Comparison of ENCODE assay signal across 18 cellular contexts in the genomic region with DNA sequence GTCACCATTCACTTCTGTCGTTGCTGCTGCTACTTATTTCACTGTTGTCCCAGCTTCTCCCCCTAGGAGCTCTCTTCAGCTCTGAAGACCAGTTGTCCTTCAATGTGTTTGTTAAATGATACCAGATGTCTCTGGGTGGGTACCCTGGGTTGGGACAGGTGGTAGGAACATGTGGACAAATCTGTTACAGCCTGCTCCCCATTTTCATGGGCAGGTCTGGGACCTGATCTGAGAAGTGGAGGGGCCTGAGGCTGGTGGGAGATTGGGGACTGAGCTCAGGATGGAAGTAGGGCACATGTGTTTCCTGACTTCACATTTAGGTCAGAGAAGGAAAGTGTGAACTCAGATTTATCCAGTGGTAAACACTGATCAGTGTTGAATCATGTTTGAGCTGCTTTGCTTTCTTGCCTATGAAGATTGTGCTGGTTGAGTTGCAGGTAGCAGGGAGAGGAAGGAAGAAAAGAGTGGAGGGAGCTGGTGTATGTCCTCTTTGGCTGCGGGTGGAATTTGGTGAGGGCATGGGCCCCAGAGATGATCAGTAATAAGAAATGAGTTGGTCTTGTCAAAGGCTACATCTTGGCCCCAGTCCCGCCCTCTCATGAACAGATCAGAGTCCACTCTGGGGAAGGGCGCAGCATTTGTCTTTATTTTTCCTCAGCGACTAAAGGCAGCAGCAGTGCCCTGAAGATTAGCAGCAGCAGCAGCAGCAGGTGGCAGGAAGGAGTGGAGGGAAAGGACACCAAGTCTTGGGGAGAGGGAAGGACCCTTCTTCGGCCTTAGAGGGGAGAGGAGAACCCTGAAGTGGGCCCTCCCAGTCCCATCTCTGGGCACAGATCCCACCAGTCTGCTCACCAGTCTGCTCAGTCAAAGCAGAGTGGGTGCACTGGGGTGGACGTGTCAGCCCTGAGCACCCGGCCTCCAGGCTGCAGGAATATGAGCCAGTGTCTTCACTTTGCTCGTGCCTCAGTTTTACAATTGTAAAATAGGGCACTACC. TPM values are rescaled to one million over a fixed set of nuclear protein-coding genes. Genes with fewer than 3 reads are reported as not detected.
DNase-seq lines count a peak whose midpoint lies in the region; ATAC-seq and TF ChIP-seq lines count a peak whose summit lies in the region.
"Had no signal": no experiment of that assay in that cellular context is flagged by ENCODE, and none has a peak within 500 bp of the region (broad histone marks: within the 10 kb centered on the region; RNA-seq: fewer than 3 reads in every experiment).

No MANE protein-coding gene starts in this region.

- peaks cover 0 to 2% (median 0%) of the 10 kb centered on the region in 11 experiments; a peak in 1 of 22 replicates for H4K20me1 ChIP-seq in BLaER1 treated with 17β-estradiol and CSF1 and Interleukin-3, amounts not matched to agents 10 nM and 100 nM
- no peaks in the 10 kb centered on the region; the same call in 1 of the 2 replicates for H4K20me1 ChIP-seq in IMR-90 (ENCODE audit: insufficient read depth, low read length)

- H3K56ac ChIP-seq in IMR-90 (ENCODE audit: extremely low read depth, insufficient read depth, low read length): peak overlapping the region; percentile 68

- ATAC-seq in IMR-90 (ENCODE audit: low read depth) (no peak), GM18861 (IDR thresholded peaks at IDR 0.05; ENCODE audit: unreplicated experiment) (no peak)
- ATAC-seq: esophagus mucosa had no signal

- POLR2A ChIA-PET in IMR-90 (lab: Charles Lee; ENCODE audit: unreplicated experiment): no interaction called here
- POLR2A ChIA-PET in CD8-positive, alpha-beta memory T cell (lab: Charles Lee): no interaction called here

- dilution Hi-C loops in IMR-90 (cut with HindIII; ENCODE audit: low sequenced_read_pairs, unreplicated experiment): no loop called here

- H3K9ac ChIP-seq in BLaER1 treated with 17β-estradiol and CSF1 and Interleukin-3, amounts not matched to agents 10 nM and 100 nM: no peak overlapping the region; a peak in 2 of 22 replicates
- H3K9ac ChIP-seq in IMR-90 (ENCODE audit: low read depth, low read length): peak overlapping the region; percentile 34; the same call in 1 of the 2 replicates
- peak overlapping the region in 1 of 2 donors; percentile 33 for H3K9ac ChIP-seq in mucosa of rectum (ENCODE audit: low read depth in 1 of 2, low read length in 2 of 2)

- H3K23ac ChIP-seq in IMR-90 (ENCODE audit: low read depth, low read length): peak overlapping the region; percentile 80

- H3K36me3 ChIP-seq in BLaER1 treated with 17β-estradiol and CSF1 and Interleukin-3, amounts not matched to agents 10 nM and 100 nM: no peaks in the 10 kb centered on the region
- no peaks in the 10 kb centered on the region for H3K36me3 ChIP-seq in IMR-90 (ENCODE audit: control insufficient read depth, insufficient read depth, low read length)
- H3K36me3 ChIP-seq in mucosa of rectum (ENCODE audit: control insufficient read depth in 2 of 2, insufficient read depth in 2 of 2, low read length in 2 of 2): no peaks in the 10 kb centered on the region
- H3K36me3 ChIP-seq in CD8-positive, alpha-beta memory T cell (ENCODE audit: insufficient read depth, low read length): no peaks in the 10 kb centered on the region
- H3K36me3 ChIP-seq: BE2C had no signal

- H3K18ac ChIP-seq in IMR-90 (ENCODE audit: low read depth, low read length): peak overlapping the region; percentile 91

- no peak overlapping the region for H3K4me3 ChIP-seq in BLaER1 treated with 17β-estradiol and CSF1 and Interleukin-3, amounts not matched to agents 10 nM and 100 nM
- no peak overlapping the region for H3K4me3 ChIP-seq in IMR-90 (ENCODE audit: insufficient read depth, low read depth, low read length)
- H3K4me3 ChIP-seq in mucosa of rectum (ENCODE audit: low read length in 2 of 2): peak overlapping the region in 1 of 2 donors; percentile 3
- H3K4me3 ChIP-seq in CD8-positive, alpha-beta memory T cell (ENCODE audit: low read length): no peak overlapping the region

- peak overlapping the region; percentile 96 for H3K14ac ChIP-seq in IMR-90 (replicated peaks; ENCODE audit: low read depth, low read length)

- peak overlapping the region; percentile 78 for H2AK9ac ChIP-seq in IMR-90 (replicated peaks; ENCODE audit: low read depth, low read length, poor library complexity)

- H3K4me1 ChIP-seq in BLaER1 treated with 17β-estradiol and CSF1 and Interleukin-3, amounts not matched to agents 10 nM and 100 nM: peaks cover 27 to 61% (median 38%) of the 10 kb centered on the region in 10 experiments
- H3K4me1 ChIP-seq in IMR-90 (ENCODE audit: control insufficient read depth, insufficient read depth, low read length) (peaks cover 31% of the 10 kb centered on the region), mucosa of rectum (ENCODE audit: control insufficient read depth in 2 of 2, insufficient read depth in 2 of 2, low read length in 2 of 2) (peaks cover 19% of the 10 kb centered on the region in 2 donors)
- H3K4me1 ChIP-seq in CD8-positive, alpha-beta memory T cell (ENCODE audit: insufficient read depth, low read length): no peaks in the 10 kb centered on the region

- peaks cover 1 to 12% of the 10 kb centered on the region in 2 donors for H3K27me3 Mint-ChIP-seq in CD8-positive, alpha-beta memory T cell

- peak overlapping the region in 3 of 8 donors; percentile 0 to 78 (median 2) for H3K27ac Mint-ChIP-seq in CD8-positive, alpha-beta memory T cell

- H2BK120ac ChIP-seq in IMR-90 (ENCODE audit: low read depth, low read length): peak overlapping the region; percentile 100

- H3K27ac ChIP-seq in BLaER1 treated with 17β-estradiol and CSF1 and Interleukin-3, amounts not matched to agents 10 nM and 100 nM: peak overlapping the region in 5 of 11 experiments; percentile 24 to 56 (median 42); a peak in 8 of 22 replicates
- H3K27ac ChIP-seq in IMR-90 (ENCODE audit: insufficient read depth, low read length) (peak overlapping the region; percentile 86), mucosa of rectum (ENCODE audit: low read depth in 2 of 2, low read length in 2 of 2) (peak overlapping the region; percentile 48 to 75)
- no peak overlapping the region for H3K27ac ChIP-seq in CD8-positive, alpha-beta memory T cell (ENCODE audit: low read depth, low read length)

- TF ChIP-seq RAD21 in IMR-90 (IDR thresholded peaks at IDR 0.05; ENCODE audit: low read length): no peak

- H4K5ac ChIP-seq in IMR-90 (ENCODE audit: low read depth, low read length): peak overlapping the region; percentile 89

- H3K4me1 Mint-ChIP-seq in CD8-positive, alpha-beta memory T cell: peaks cover 0 to 2% (median 1%) of the 10 kb centered on the region in 3 donors

- intact Hi-C loops in IMR-90 (cut with micrococcal nuclease): no loop called here

- in situ Hi-C loops in IMR-90 (cut with MboI; ENCODE audit: low sequenced_read_pairs): no loop called here

- peaks cover 0 to 38% (median 32%) of the 10 kb centered on the region in 11 experiments; a peak in 17 of 22 replicates for H3K27me3 ChIP-seq in BLaER1 treated with 17β-estradiol and CSF1 and Interleukin-3, amounts not matched to agents 10 nM and 100 nM
- H3K27me3 ChIP-seq in IMR-90 (ENCODE audit: control insufficient read depth, insufficient read depth, low read length) (no peaks in the 10 kb centered on the region), mucosa of rectum (ENCODE audit: control insufficient read depth in 2 of 2, insufficient read depth in 2 of 2, low read length in 2 of 2) (no peaks in the 10 kb centered on the region)
- no peaks in the 10 kb centered on the region for H3K27me3 ChIP-seq in CD8-positive, alpha-beta memory T cell (ENCODE audit: insufficient read depth, low read length, poor library complexity, severe bottlenecking)
- H3K27me3 ChIP-seq: BE2C had no signal

- H2BK5ac ChIP-seq in IMR-90 (ENCODE audit: low read depth, low read length, poor library complexity, severe bottlenecking): peak overlapping the region; percentile 93

- no peak for TF ChIP-seq CTCF in IMR-90 (conservative IDR thresholded peaks at IDR 0.05; ENCODE audit: low read depth, low read length)

- H3K9me1 ChIP-seq in IMR-90 (ENCODE audit: insufficient read depth, low read length): peaks cover 38% of the 10 kb centered on the region

- peak overlapping the region; percentile 99 for H3K4ac ChIP-seq in IMR-90 (ENCODE audit: low read depth, low read length)

- H3K4me3 Mint-ChIP-seq in CD8-positive, alpha-beta memory T cell: no peak overlapping the region

- H2AFZ ChIP-seq in IMR-90 (replicated peaks; ENCODE audit: low read length, poor library complexity): peak overlapping the region; percentile 79

- H2BK20ac ChIP-seq in IMR-90 (ENCODE audit: low read depth, low read length): peak overlapping the region; percentile 96

- 97% methylated on average over 4 of the region's 9 CpGs; no CpG with 5 or more reads in 1 of the 2 experiments for WGBS in IMR-90 (ENCODE audit: extremely low coverage in 2 of 2, insufficient read length in 1 of 2), 2 experiments

- peak overlapping the region; percentile 96; the same call in 2 of the 3 replicates for H2BK15ac ChIP-seq in IMR-90 (ENCODE audit: low read depth, low read length)

- DNase-seq in IMR-90 (peak; percentile 11), dermis blood vessel endothelial cell (peak; percentile 32), cerebellar cortex (ENCODE audit: low spot score) (no peak), COLO668 (lab: John Stamatoyannopoulos, UW; ENCODE audit: unreplicated experiment) (no peak)
- DNase-seq in CD8-positive, alpha-beta memory T cell: no peak
- DNase-seq: activated naive CD4-positive, alpha-beta T cell treated with Interleukin-2 at 50 U/mL for 16 hours; BE2C; NCI-H146; NCI-H69; SHP77 treated with DMSO at 0.1 percent for 48 hours; stimulated activated CD4-positive, alpha-beta T cell treated with anti-CD3 and anti-CD28 coated beads, Interleukin-4, amount 100 ng/mL, for 1 hour; stimulated activated naive CD4-positive, alpha-beta T cell had no signal

- TF ChIP-seq POLR2A in IMR-90 (IDR thresholded peaks at IDR 0.05; ENCODE audit: low read depth, low read length): no peak

- no TSS peak for BruUV-seq in IMR-90 (replicated peaks; lab: Mats Ljungman, UMichigan)

- no peaks in the 10 kb centered on the region for H3K36me3 Mint-ChIP-seq in CD8-positive, alpha-beta memory T cell

- H4K8ac ChIP-seq in IMR-90 (ENCODE audit: low read depth in 2 of 2, low read length in 2 of 2): peak overlapping the region; percentile 86 to 98

- peak overlapping the region; percentile 97 for H2AK5ac ChIP-seq in IMR-90 (ENCODE audit: low read depth, low read length)

- H3K9me3 Mint-ChIP-seq in CD8-positive, alpha-beta memory T cell: no peaks in the 10 kb centered on the region

- H3K4me2 ChIP-seq in BLaER1 treated with 17β-estradiol and CSF1 and Interleukin-3, amounts not matched to agents 10 nM and 100 nM: peak overlapping the region; percentile 4 to 90 (median 35); a peak in 16 of 22 replicates
- no peak overlapping the region for H3K4me2 ChIP-seq in IMR-90 (ENCODE audit: low read depth, low read length)

- CTCF ChIA-PET in IMR-90 (lab: Yijun Ruan, JAX): no interaction called here
- CTCF ChIA-PET in CD8-positive, alpha-beta memory T cell (lab: Charles Lee): interaction anchor here (0.8 to 0.9 kb wide), 2 partner anchors 117 to 194 kb away, joined by 3 read pairs; no protein-coding TSS in a partner anchor

- H3K79me1 ChIP-seq in IMR-90 (ENCODE audit: low read depth in 1 of 2, low read length in 2 of 2): peaks cover 0 to 16% of the 10 kb centered on the region in 2 experiments; a peak in 2 of 4 replicates

- H4K91ac ChIP-seq in IMR-90 (ENCODE audit: insufficient read depth, low read depth, low read length): peak overlapping the region; percentile 98

- no peaks in the 10 kb centered on the region for H3K9me3 ChIP-seq in BLaER1 treated with 17β-estradiol and CSF1 and Interleukin-3, amounts not matched to agents 10 nM and 100 nM (replicated peaks in 1 of 11)
- H3K9me3 ChIP-seq in IMR-90 (ENCODE audit: control insufficient read depth, insufficient read depth, low read length): no peaks in the 10 kb centered on the region
- H3K9me3 ChIP-seq in mucosa of rectum (ENCODE audit: control insufficient read depth in 2 of 2, low read length in 2 of 2): no peaks in the 10 kb centered on the region
- H3K9me3 ChIP-seq in CD8-positive, alpha-beta memory T cell (ENCODE audit: low read length): no peaks in the 10 kb centered on the region
- H3K9me3 ChIP-seq: BE2C had no signal

RNA-seq across cellular contexts. Expression of gene EFTUD2, which starts 6.1 kb away (rescaled TPM):
- total RNA-seq in IMR-90 (2012; rRNA removed) (126 and 178 TPM in 2 replicates), dermis blood vessel endothelial cell (154 and 298 TPM in 2 replicates)
- polyA plus RNA-seq in IMR-90 (2012; rRNA removed): 72.5 and 74.8 TPM in 2 replicates
- 44.7 and 106 TPM in 2 replicates for polyA plus RNA-seq in IMR-90 (2012; cell fraction: cytosol; rRNA removed)
- polyA plus RNA-seq in IMR-90 (2012; cell fraction: nucleus; rRNA removed; ENCODE audit: low replicate concordance): 70.1 and 74.1 TPM in 2 replicates
- total RNA-seq in CD8-positive, alpha-beta memory T cell: 100 to 1,000 TPM; 229 to 241 TPM
- 77.6 TPM for polyA plus RNA-seq in CD8-positive, alpha-beta memory T cell

RNA-seq across cellular contexts. Expression of gene GFAP, which starts 10.0 kb away (rescaled TPM):
- total RNA-seq in IMR-90 (2012; rRNA removed): 0.18 TPM in 1 of 2 replicates, not detected in the other
- 0.19 and 0.40 TPM in 2 replicates for polyA plus RNA-seq in IMR-90 (2012; rRNA removed)
- 0.02 and 0.13 TPM in 2 replicates for polyA plus RNA-seq in IMR-90 (2012; cell fraction: cytosol; rRNA removed)
- 0.05 and 0.18 TPM in 2 replicates for polyA plus RNA-seq in IMR-90 (2012; cell fraction: nucleus; rRNA removed; ENCODE audit: low replicate concordance)
- 0.51 TPM in 1 of 2 replicates, not detected in the other for total RNA-seq in dermis blood vessel endothelial cell
- not detected for total RNA-seq in CD8-positive, alpha-beta memory T cell
- polyA plus RNA-seq in CD8-positive, alpha-beta memory T cell: not detected
- total RNA-seq: activated CD8-positive, alpha-beta memory T cell treated with anti-CD3 and anti-CD28 coated beads for 36 hours; esophagus mucosa had no signal

RNA-seq across cellular contexts. Expression of gene KIF18B, which starts 42.3 kb away (rescaled TPM):
- total RNA-seq in IMR-90 (2012; rRNA removed) (1.3 and 2.5 TPM in 2 replicates), dermis blood vessel endothelial cell (1.4 and 7.3 TPM in 2 replicates)
- polyA plus RNA-seq in IMR-90 (2012; rRNA removed): 16.0 and 17.4 TPM in 2 replicates
- 7.6 and 7.8 TPM in 2 replicates for polyA plus RNA-seq in IMR-90 (2012; cell fraction: cytosol; rRNA removed)
- polyA plus RNA-seq in IMR-90 (2012; cell fraction: nucleus; rRNA removed; ENCODE audit: low replicate concordance): 23.3 and 68.0 TPM in 2 replicates
- 10 to 100 TPM; 27.1 to 28.3 TPM for total RNA-seq in CD8-positive, alpha-beta memory T cell
- polyA plus RNA-seq in CD8-positive, alpha-beta memory T cell: 0.10 TPM

RNA-seq across cellular contexts. Expression of gene HIGD1B, which starts 57.6 kb away (rescaled TPM):
- not detected in 2 replicates for total RNA-seq in IMR-90 (2012; rRNA removed)
- not detected in 2 replicates for polyA plus RNA-seq in IMR-90 (2012; rRNA removed)
- not detected in 2 replicates for polyA plus RNA-seq in IMR-90 (2012; cell fraction: cytosol; rRNA removed)
- polyA plus RNA-seq in IMR-90 (2012; cell fraction: nucleus; rRNA removed; ENCODE audit: low replicate concordance): not detected in 2 replicates
- total RNA-seq in dermis blood vessel endothelial cell: not detected in 2 replicates
- not detected for total RNA-seq in CD8-positive, alpha-beta memory T cell
- 0.56 TPM for polyA plus RNA-seq in CD8-positive, alpha-beta memory T cell
- total RNA-seq: activated CD8-positive, alpha-beta memory T cell treated with anti-CD3 and anti-CD28 coated beads for 36 hours; renal cortical epithelial cell had no signal

Comparison
In these comparisons a context has a peak if more than half of its experiments do, and no peak if none do; other contexts are left out.
1. DNase-seq: peak in IMR-90 (single experiment) and dermis blood vessel endothelial cell (single experiment); none in cerebellar cortex (single experiment), CD8-positive, alpha-beta memory T cell (0 of 5) and COLO668 (single experiment).